25 cellular contexts compared by ENCODE assay signal in genomic region chr5:114265661-114266060, GRCh38.
"Had no signal": no experiment of that assay in that cellular context is flagged by ENCODE, and none has a peak within 500 bp of the region (broad histone marks: within the 10 kb centered on the region; RNA-seq: fewer than 3 reads in every experiment).

No MANE protein-coding gene starts in this region.

- H3K27me3 ChIP-seq: ovary, tibial nerve, uterus had no signal

- H3K27ac ChIP-seq: lower lobe of right lung, ovary, skin epidermis, tibial nerve, uterus had no signal

- H3K4me1 Mint-ChIP-seq: naive B cell; natural killer cell; nephron progenitor cell; stimulated activated effector memory CD8-positive, alpha-beta T cell treated with anti-CD3 and anti-CD28 coated beads, Interleukin-12 subunit alpha, Interleukin-12 subunit beta, amount 100 ng/mL, for 72 hours; stimulated activated naive CD8-positive, alpha-beta T cell treated with anti-CD3 and anti-CD28 coated beads, Interleukin-15, amount 100 ng/mL, for 72 hours had no signal

- DNase-seq: hippocampal formation; kidney glomerular epithelial cell; left cardiac atrium; lower lobe of right lung; mammary epithelial cell; naive B cell; natural killer cell; nephron progenitor cell; ovary; retina; right cardiac atrium; stimulated activated CD4-positive, alpha-beta T cell treated with anti-CD3 and anti-CD28 coated beads, Interleukin-12 subunit alpha, Interleukin-12 subunit beta, amount 100 ng/mL, for 4 hours; stimulated activated CD4-positive, alpha-beta T cell treated with anti-CD3 and anti-CD28 coated beads, Interleukin-15, amount 100 ng/mL, for 24 hours; stimulated activated CD4-positive, alpha-beta T cell treated with anti-CD3 and anti-CD28 coated beads, Interleukin-2, amount 100 ng/mL, for 24 hours; stimulated activated CD4-positive, alpha-beta T cell treated with anti-CD3 and anti-CD28 coated beads, Interleukin-4, amount 100 ng/mL, for 24 hours; stimulated activated naive CD4-positive, alpha-beta T cell treated with Interleukin-2 at 50 U/mL for 16 hours; stimulated activated naive CD8-positive, alpha-beta T cell treated with anti-CD3 and anti-CD28 coated beads, Interleukin-15, amount 100 ng/mL, for 72 hours; substantia nigra; uterus had no signal

- H3K4me3 ChIP-seq: lower lobe of right lung, ovary, skin epidermis, tibial nerve, uterus had no signal

- H3K27me3 Mint-ChIP-seq: stimulated activated naive CD8-positive, alpha-beta T cell treated with anti-CD3 and anti-CD28 coated beads, Interleukin-15, amount 100 ng/mL, for 72 hours; type B pancreatic cell had no signal

- H3K9me3 Mint-ChIP-seq: nephron progenitor cell; stimulated activated naive CD8-positive, alpha-beta T cell treated with anti-CD3 and anti-CD28 coated beads, Interleukin-15, amount 100 ng/mL, for 72 hours; type B pancreatic cell had no signal

- H3K36me3 ChIP-seq: lower lobe of right lung, ovary, tibial nerve, uterus had no signal

- H3K4me3 Mint-ChIP-seq: naive B cell; natural killer cell; nephron progenitor cell; stimulated activated effector memory CD8-positive, alpha-beta T cell treated with anti-CD3 and anti-CD28 coated beads, Interleukin-12 subunit alpha, Interleukin-12 subunit beta, amount 100 ng/mL, for 72 hours; stimulated activated naive CD8-positive, alpha-beta T cell treated with anti-CD3 and anti-CD28 coated beads, Interleukin-15, amount 100 ng/mL, for 72 hours; type B pancreatic cell had no signal

- H3K9me3 ChIP-seq: lower lobe of right lung, ovary, tibial nerve, uterus had no signal

- H3K4me1 ChIP-seq: lower lobe of right lung, tibial nerve, uterus had no signal

- ATAC-seq: left cardiac atrium; left lobe of liver; lower lobe of right lung; natural killer cell; right cardiac atrium; sciatic nerve; stimulated activated naive CD8-positive, alpha-beta T cell treated with anti-CD3 and anti-CD28 coated beads, Interleukin-15, amount 100 ng/mL, for 72 hours had no signal

- H3K27ac Mint-ChIP-seq: natural killer cell; nephron progenitor cell; stimulated activated effector memory CD8-positive, alpha-beta T cell treated with anti-CD3 and anti-CD28 coated beads, Interleukin-12 subunit alpha, Interleukin-12 subunit beta, amount 100 ng/mL, for 72 hours; type B pancreatic cell had no signal

- H3K36me3 Mint-ChIP-seq: naive B cell; natural killer cell; stimulated activated effector memory CD8-positive, alpha-beta T cell treated with anti-CD3 and anti-CD28 coated beads, Interleukin-12 subunit alpha, Interleukin-12 subunit beta, amount 100 ng/mL, for 72 hours; type B pancreatic cell had no signal
